ENCODE assay signal across 10 cellular contexts in genomic region chr5:88145205-88145602, GRCh38.
DNase-seq lines count a peak whose midpoint lies in the region; ATAC-seq and TF ChIP-seq lines count a peak whose summit lies in the region.
"Had no signal": no experiment of that assay in that cellular context is flagged by ENCODE, and none has a peak within 500 bp of the region (broad histone marks: within the 10 kb centered on the region; RNA-seq: fewer than 3 reads in every experiment).

No MANE protein-coding gene starts in this region.

- no peak for TF ChIP-seq CTCF in activated B cell treated with CpG ODN at 0.5 μM for 24 hours (IDR thresholded peaks at IDR 0.05)
- TF ChIP-seq CTCF in SK-N-SH (IDR thresholded peaks at IDR 0.05) = no peak

- H2AFZ ChIP-seq in SK-N-SH (ENCODE audit: low read depth) = no peak overlapping the region

- H3K4me3 ChIP-seq in CD8-positive, alpha-beta memory T cell (ENCODE audit: low read length) = no peak overlapping the region
- no peak overlapping the region for H3K4me3 ChIP-seq in SK-N-SH (ENCODE audit: low read depth in 2 of 2, low read length in 1 of 2)
- H3K4me3 ChIP-seq: SJSA1 had no signal

- H3F3A ChIP-seq in SK-N-SH (replicated peaks; ENCODE audit: insufficient read depth) = no peaks in the 10 kb centered on the region

- CTCF ChIA-PET in CD8-positive, alpha-beta memory T cell (lab: Charles Lee) = no interaction called here
- CTCF ChIA-PET in activated B cell treated with CpG ODN at 0.5 μM for 24 hours (lab: Charles Lee) = no interaction called here
- CTCF ChIA-PET in SK-N-SH (lab: Yijun Ruan, JAX) = interaction anchor here (1.3 kb wide), 1 partner anchor 364 kb away, joined by 4 read pairs; no protein-coding TSS in a partner anchor

- H3K4me1 Mint-ChIP-seq in CD8-positive, alpha-beta memory T cell = peaks cover 0 to 12% (median 0%) of the 10 kb centered on the region in 3 donors
- peaks cover 11% of the 10 kb centered on the region for H3K4me1 Mint-ChIP-seq in activated B cell treated with CpG ODN at 0.5 μM for 24 hours

- no peak for TF ChIP-seq RAD21 in SK-N-SH (IDR thresholded peaks at IDR 0.05; ENCODE audit: low read length)

- no peaks in the 10 kb centered on the region for H3K36me3 Mint-ChIP-seq in CD8-positive, alpha-beta memory T cell
- H3K36me3 Mint-ChIP-seq in activated B cell treated with CpG ODN at 0.5 μM for 24 hours (ENCODE audit: low read depth) = no peaks in the 10 kb centered on the region
- H3K36me3 Mint-ChIP-seq in activated naive CD4-positive, alpha-beta T cell treated with anti-CD3 and anti-CD28 coated beads, Interleukin-2, amount 50 U/mL, for 72 hours = peaks cover 0 to 20% of the 10 kb centered on the region in 2 donors

- no peak overlapping the region for H3K27ac ChIP-seq in CD8-positive, alpha-beta memory T cell (ENCODE audit: low read depth, low read length)
- no peak overlapping the region for H3K27ac ChIP-seq in SK-N-SH (ENCODE audit: low read depth in 2 of 2, low read length in 1 of 2)
- H3K27ac ChIP-seq: SJSA1 had no signal

- peaks cover 26 to 31% of the 10 kb centered on the region in 2 donors for H3K27me3 Mint-ChIP-seq in CD8-positive, alpha-beta memory T cell
- peaks cover 32% of the 10 kb centered on the region for H3K27me3 Mint-ChIP-seq in activated B cell treated with CpG ODN at 0.5 μM for 24 hours

- H3K27me3 ChIP-seq in CD8-positive, alpha-beta memory T cell (ENCODE audit: insufficient read depth, low read length, poor library complexity, severe bottlenecking) = peaks cover 43% of the 10 kb centered on the region
- H3K27me3 ChIP-seq in SK-N-SH (ENCODE audit: insufficient read depth) = peaks cover 56% of the 10 kb centered on the region
- H3K27me3 ChIP-seq: SJSA1 had no signal

- no peak overlapping the region for H3K9ac ChIP-seq in SK-N-SH

- peaks cover 10 to 17% (median 15%) of the 10 kb centered on the region in 5 donors for H3K9me3 Mint-ChIP-seq in CD8-positive, alpha-beta memory T cell
- H3K9me3 Mint-ChIP-seq in activated B cell treated with CpG ODN at 0.5 μM for 24 hours = peaks cover 2% of the 10 kb centered on the region
- no peaks in the 10 kb centered on the region for H3K9me3 Mint-ChIP-seq in activated naive CD4-positive, alpha-beta T cell treated with anti-CD3 and anti-CD28 coated beads, Interleukin-2, amount 50 U/mL, for 72 hours

- no peak for TF ChIP-seq EP300 in SK-N-SH (IDR thresholded peaks at IDR 0.05; ENCODE audit: borderline replicate concordance in 1 of 2, low read depth in 1 of 2, low read length in 1 of 2)

- no peak overlapping the region; the same call in 1 of the 2 replicates for H3K4me2 ChIP-seq in SK-N-SH

- no peaks in the 10 kb centered on the region for H4K20me1 ChIP-seq in SK-N-SH (ENCODE audit: insufficient read depth)

- H3K4me1 ChIP-seq in CD8-positive, alpha-beta memory T cell (ENCODE audit: insufficient read depth, low read length) = peaks cover 32% of the 10 kb centered on the region
- peaks cover 0 to 11% of the 10 kb centered on the region in 2 experiments; a peak in 1 of 4 replicates for H3K4me1 ChIP-seq in SK-N-SH (ENCODE audit: control insufficient read depth in 1 of 2, insufficient read depth in 2 of 2, low read depth in 1 of 2, low read length in 1 of 2)

- no peaks in the 10 kb centered on the region for H3K9me2 ChIP-seq in SK-N-SH

- no peaks in the 10 kb centered on the region for H3K79me2 ChIP-seq in SK-N-SH (ENCODE audit: insufficient read depth)

- intact Hi-C loops in activated B cell treated with CpG ODN at 0.5 μM for 24 hours (cut with micrococcal nuclease) (loop anchor here (10.0 kb wide), 1 partner anchor 360 kb away; no protein-coding TSS in a partner anchor), posterior vena cava (cut with DNase I) (loop anchor here in 1 of 2 donors (10.0 kb wide), 1 partner anchor 530 kb away; no protein-coding TSS in a partner anchor)

- no peaks in the 10 kb centered on the region for H3K36me3 ChIP-seq in CD8-positive, alpha-beta memory T cell (ENCODE audit: insufficient read depth, low read length)
- H3K36me3 ChIP-seq in SK-N-SH (replicated peaks in 1 of 2; ENCODE audit: control insufficient read depth in 1 of 2, insufficient read depth in 2 of 2, low read length in 1 of 2) = no peaks in the 10 kb centered on the region
- H3K36me3 ChIP-seq: SJSA1 had no signal

- peak overlapping the region in 2 of 8 donors; percentile 3 to 12 for H3K27ac Mint-ChIP-seq in CD8-positive, alpha-beta memory T cell
- H3K27ac Mint-ChIP-seq in activated B cell treated with CpG ODN at 0.5 μM for 24 hours = no peak overlapping the region
- H3K27ac Mint-ChIP-seq in activated naive CD4-positive, alpha-beta T cell treated with anti-CD3 and anti-CD28 coated beads, Interleukin-2, amount 50 U/mL, for 72 hours = no peak overlapping the region

- no peak for DNase-seq in CD8-positive, alpha-beta memory T cell
- DNase-seq in activated B cell treated with CpG ODN at 0.5 μM for 24 hours = no peak
- DNase-seq in globus pallidus (ENCODE audit: low spot score) = peak; percentile 53
- DNase-seq in posterior vena cava (ENCODE audit: low spot score) = peak; percentile 53
- no peak for DNase-seq in SK-N-SH
- no peak for DNase-seq in activated naive CD4-positive, alpha-beta T cell treated with anti-CD3 and anti-CD28 coated beads, Interleukin-2, amount 50 U/mL, for 72 hours (ENCODE audit: low spot score in 2 of 2)
- DNase-seq: NCI-H1092 had no signal

- H3K9me3 ChIP-seq in CD8-positive, alpha-beta memory T cell (ENCODE audit: low read length) = no peaks in the 10 kb centered on the region
- no peaks in the 10 kb centered on the region for H3K9me3 ChIP-seq in SK-N-SH
- H3K9me3 ChIP-seq: SJSA1 had no signal

- 19% methylated on average over 17 of the region's 17 CpGs for WGBS in SK-N-SH (ENCODE audit: low lambda C conversion rate)

- no peak for ATAC-seq in activated B cell treated with CpG ODN at 0.5 μM for 24 hours (ENCODE audit: low read depth)
- no peak for ATAC-seq in GM19455 (IDR thresholded peaks at IDR 0.05; ENCODE audit: unreplicated experiment)
- ATAC-seq in GM21381 (IDR thresholded peaks at IDR 0.05; ENCODE audit: unreplicated experiment) = no peak
- no peak for ATAC-seq in activated naive CD4-positive, alpha-beta T cell treated with anti-CD3 and anti-CD28 coated beads, Interleukin-2, amount 50 U/mL, for 72 hours

- H3K4me3 Mint-ChIP-seq in CD8-positive, alpha-beta memory T cell = peak overlapping the region; percentile 12 to 70 (median 46)
- H3K4me3 Mint-ChIP-seq in activated B cell treated with CpG ODN at 0.5 μM for 24 hours = peak overlapping the region; percentile 49

- POLR2A ChIA-PET in CD8-positive, alpha-beta memory T cell (lab: Charles Lee) = no interaction called here
- POLR2A ChIA-PET in activated B cell treated with CpG ODN at 0.5 μM for 24 hours (lab: Charles Lee) (no interaction called here), SK-N-SH (lab: Yijun Ruan, JAX) (no interaction called here)

TF ChIP-seq in SK-N-SH, 30 proteins besides CTCF, POLR2A, EP300 and RAD21:
- TF ChIP-seq USF2 (IDR thresholded peaks at IDR 0.05; ENCODE audit: borderline replicate concordance, low read depth, low read length) (no peak), TCF12 (IDR thresholded peaks at IDR 0.05) (no peak), FOXM1 (IDR thresholded peaks at IDR 0.05; ENCODE audit: low read depth) (no peak), MXI1 (IDR thresholded peaks at IDR 0.05; ENCODE audit: low read depth, low read length) (no peak), RFX5 (IDR thresholded peaks at IDR 0.05; ENCODE audit: low read length) (no peak), PBX3 (IDR thresholded peaks at IDR 0.05) (no peak), GATA2 (CRISPR knock-in tag; IDR thresholded peaks at IDR 0.05) (no peak), FOSL2 (IDR thresholded peaks at IDR 0.05; ENCODE audit: borderline replicate concordance, low read depth) (no peak), NFIC (IDR thresholded peaks at IDR 0.05; ENCODE audit: borderline replicate concordance) (no peak), ZBTB33 (IDR thresholded peaks at IDR 0.05; ENCODE audit: borderline replicate concordance, low read depth) (no peak), GABPA (IDR thresholded peaks at IDR 0.05; ENCODE audit: low read depth) (no peak), JUND (IDR thresholded peaks at IDR 0.05) (no peak), CHD2 (IDR thresholded peaks at IDR 0.05; ENCODE audit: low read length, partially characterized antibody) (no peak), FOXJ3 (CRISPR knock-in tag; IDR thresholded peaks at IDR 0.05) (no peak)

Comparison
In these comparisons a context has a peak if more than half of its experiments do, and no peak if none do; other contexts are left out.
1. DNase-seq: peak in globus pallidus (single experiment) and posterior vena cava (single experiment); none in CD8-positive, alpha-beta memory T cell (0 of 5), activated B cell treated with CpG ODN at 0.5 μM for 24 hours (single experiment), SK-N-SH (single experiment) and activated naive CD4-positive, alpha-beta T cell treated with anti-CD3 and anti-CD28 coated beads, Interleukin-2, amount 50 U/mL, for 72 hours (0 of 2).